ENCODE assay signal across 1 cellular context in genomic region chr12:121815221-121815620, GRCh38.
TF ChIP-seq lines count a peak whose summit lies in the region.

No MANE protein-coding gene starts in this region.

TF ChIP-seq in HEK293, 187 proteins besides CTCF, POLR2A, EP300 and RAD21 (continued from another document):
- no peak for TF ChIP-seq ZSCAN18 (tag by site-specific recombination; IDR thresholded peaks at IDR 0.05)
- no peak for TF ChIP-seq ZNF394 (tag by site-specific recombination; IDR thresholded peaks at IDR 0.05; ENCODE audit: borderline replicate concordance)
- TF ChIP-seq, protein P1, sequence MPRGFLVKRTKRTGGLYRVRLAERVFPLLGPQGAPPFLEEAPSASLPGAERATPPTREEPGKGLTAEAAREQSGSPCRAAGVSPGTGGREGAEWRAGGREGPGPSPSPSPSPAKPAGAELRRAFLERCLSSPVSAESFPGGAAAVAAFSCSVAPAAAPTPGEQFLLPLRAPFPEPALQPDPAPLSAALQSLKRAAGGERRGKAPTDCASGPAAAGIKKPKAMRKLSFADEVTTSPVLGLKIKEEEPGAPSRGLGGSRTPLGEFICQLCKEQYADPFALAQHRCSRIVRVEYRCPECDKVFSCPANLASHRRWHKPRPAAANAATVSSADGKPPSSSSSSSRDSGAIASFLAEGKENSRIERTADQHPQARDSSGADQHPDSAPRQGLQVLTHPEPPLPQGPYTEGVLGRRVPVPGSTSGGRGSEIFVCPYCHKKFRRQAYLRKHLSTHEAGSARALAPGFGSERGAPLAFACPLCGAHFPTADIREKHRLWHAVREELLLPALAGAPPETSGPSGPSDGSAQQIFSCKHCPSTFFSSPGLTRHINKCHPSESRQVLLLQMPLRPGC (tag by site-specific recombination; IDR thresholded peaks at IDR 0.05), result no peak
